In the genomic region with DNA sequence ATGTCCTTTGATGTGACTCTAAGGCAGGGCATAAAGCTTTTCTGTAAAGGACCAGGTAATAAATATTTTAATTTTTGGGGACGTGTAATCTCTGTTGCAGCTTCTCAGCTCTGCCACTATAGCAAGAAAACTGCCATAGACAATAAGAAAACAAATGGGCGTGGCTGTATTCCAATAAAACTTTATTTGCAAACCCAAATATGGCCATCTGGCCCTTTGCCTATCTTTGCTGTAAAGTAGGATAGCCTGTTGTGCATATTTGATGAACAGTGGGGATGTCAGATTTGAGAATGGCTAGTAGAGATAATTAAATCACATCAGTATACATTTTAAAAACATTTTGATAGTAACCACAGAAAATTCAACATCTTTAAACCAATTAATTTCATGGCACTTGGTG, we compare ENCODE assay signal across 1 cellular context.
A peak's percentile ranks its signal among the peaks of the same experiment; 100 is the strongest.
TF ChIP-seq lines count a peak whose summit lies in the region.

No MANE protein-coding gene starts in this region.

TF ChIP-seq in K562, 482 proteins besides CTCF, POLR2A, EP300 and RAD21 (continued from another document):
- no peak for TF ChIP-seq USF1 (CRISPR knock-in tag; IDR thresholded peaks at IDR 0.05)
- TF ChIP-seq NFIC (IDR thresholded peaks at IDR 0.05) = peak; percentile 50
- TF ChIP-seq, protein P1, sequence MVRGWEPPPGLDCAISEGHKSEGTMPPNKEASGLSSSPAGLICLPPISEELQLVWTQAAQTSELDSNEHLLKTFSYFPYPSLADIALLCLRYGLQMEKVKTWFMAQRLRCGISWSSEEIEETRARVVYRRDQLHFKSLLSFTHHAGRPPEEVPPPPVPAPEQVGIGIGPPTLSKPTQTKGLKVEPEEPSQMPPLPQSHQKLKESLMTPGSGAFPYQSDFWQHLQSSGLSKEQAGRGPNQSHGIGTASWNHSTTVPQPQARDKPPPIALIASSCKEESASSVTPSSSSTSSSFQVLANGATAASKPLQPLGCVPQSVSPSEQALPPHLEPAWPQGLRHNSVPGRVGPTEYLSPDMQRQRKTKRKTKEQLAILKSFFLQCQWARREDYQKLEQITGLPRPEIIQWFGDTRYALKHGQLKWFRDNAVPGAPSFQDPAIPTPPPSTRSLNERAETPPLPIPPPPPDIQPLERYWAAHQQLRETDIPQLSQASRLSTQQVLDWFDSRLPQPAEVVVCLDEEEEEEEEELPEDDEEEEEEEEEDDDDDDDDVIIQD (CRISPR knock-in tag; IDR thresholded peaks at IDR 0.05) = no peak
- TF ChIP-seq GABPA (tag; conservative IDR thresholded peaks at IDR 0.05; ENCODE audit: low read depth) = no peak
- TF ChIP-seq CBFA2T3 (IDR thresholded peaks at IDR 0.05) = 0 out of 2 replicates have a peak, but pooled peaks have one; percentile 16
- no peak for TF ChIP-seq ZNF395 (CRISPR knock-in tag; IDR thresholded peaks at IDR 0.05)
- TF ChIP-seq RCOR1 (IDR thresholded peaks at IDR 0.05; ENCODE audit: borderline replicate concordance in 1 of 2, low read depth in 2 of 2, low read length in 2 of 2) = 0 out of 4 replicates have a peak, but pooled peaks of 1 of the 2 experiments have one; percentile 36
- TF ChIP-seq ZNF212 (CRISPR knock-in tag; IDR thresholded peaks at IDR 0.05) = no peak
- no peak for TF ChIP-seq ZNF384 (IDR thresholded peaks at IDR 0.05; ENCODE audit: low read depth, low read length)
- no peak for TF ChIP-seq HES1 (IDR thresholded peaks at IDR 0.05; ENCODE audit: low read depth)
- no peak for TF ChIP-seq ZFP30 (CRISPR knock-in tag; IDR thresholded peaks at IDR 0.05; ENCODE audit: borderline replicate concordance)
- peak; percentile 47 to 64; a peak in 3 of 4 replicates for TF ChIP-seq KDM1A (IDR thresholded peaks at IDR 0.05)
- no peak for TF ChIP-seq CREB1 (IDR thresholded peaks at IDR 0.05)
- no peak for TF ChIP-seq CREB1 (CRISPR knock-in tag; IDR thresholded peaks at IDR 0.05)
- TF ChIP-seq MEIS2 (IDR thresholded peaks at IDR 0.05; ENCODE audit: partially characterized antibody) = no peak
